Comparison of ENCODE assay signal across 4 cellular contexts in the genomic region with DNA sequence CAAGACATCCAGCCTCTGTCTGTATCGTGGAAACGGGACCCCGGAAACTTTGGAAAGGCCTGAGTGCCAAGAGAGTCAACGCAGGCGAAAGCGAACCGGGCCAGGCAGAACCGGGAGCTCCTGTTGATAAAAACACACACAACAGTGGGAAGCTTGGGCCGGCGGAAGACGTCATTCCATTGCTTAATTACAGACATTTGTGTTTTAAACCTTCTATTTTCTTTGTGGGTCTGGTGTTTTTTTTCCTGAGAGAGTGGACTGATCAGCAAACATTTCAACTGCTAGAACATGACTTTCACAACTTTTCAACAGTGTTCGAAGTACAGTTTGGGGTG.
TF ChIP-seq lines count a peak whose summit lies in the region.

No MANE protein-coding gene starts in this region.

TF ChIP-seq in SK-N-SH, 30 proteins besides CTCF, POLR2A, EP300 and RAD21:
- no peak for TF ChIP-seq RXRA (IDR thresholded peaks at IDR 0.05; ENCODE audit: borderline replicate concordance, low read depth)
- no peak for TF ChIP-seq FOXJ3 (CRISPR knock-in tag; IDR thresholded peaks at IDR 0.05)
- TF ChIP-seq, protein P1, sequence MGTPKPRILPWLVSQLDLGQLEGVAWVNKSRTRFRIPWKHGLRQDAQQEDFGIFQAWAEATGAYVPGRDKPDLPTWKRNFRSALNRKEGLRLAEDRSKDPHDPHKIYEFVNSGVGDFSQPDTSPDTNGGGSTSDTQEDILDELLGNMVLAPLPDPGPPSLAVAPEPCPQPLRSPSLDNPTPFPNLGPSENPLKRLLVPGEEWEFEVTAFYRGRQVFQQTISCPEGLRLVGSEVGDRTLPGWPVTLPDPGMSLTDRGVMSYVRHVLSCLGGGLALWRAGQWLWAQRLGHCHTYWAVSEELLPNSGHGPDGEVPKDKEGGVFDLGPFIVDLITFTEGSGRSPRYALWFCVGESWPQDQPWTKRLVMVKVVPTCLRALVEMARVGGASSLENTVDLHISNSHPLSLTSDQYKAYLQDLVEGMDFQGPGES (IDR thresholded peaks at IDR 0.05; ENCODE audit: low read depth, low read length): no peak
- no peak for TF ChIP-seq POLR2AphosphoS5 (IDR thresholded peaks at IDR 0.05; ENCODE audit: low read depth, low read length)
- no peak for TF ChIP-seq GABPA (IDR thresholded peaks at IDR 0.05; ENCODE audit: low read depth)
- TF ChIP-seq TAF1 (IDR thresholded peaks at IDR 0.05; ENCODE audit: borderline replicate concordance, low read depth, low read length): no peak
- no peak for TF ChIP-seq FOXM1 (IDR thresholded peaks at IDR 0.05; ENCODE audit: low read depth)

TF ChIP-seq in SK-N-SH treated with all-trans-retinoic acid at 6 μM for 48 hours, 23 proteins besides CTCF, POLR2A, EP300 and RAD21:
- no peak for TF ChIP-seq ZNF565 (CRISPR knock-in tag; conservative IDR thresholded peaks at IDR 0.05; ENCODE audit: low read depth)
- TF ChIP-seq PPARA (CRISPR knock-in tag; IDR thresholded peaks at IDR 0.05; ENCODE audit: borderline replicate concordance): no peak
- no peak for TF ChIP-seq ZC3H10 (CRISPR knock-in tag; IDR thresholded peaks at IDR 0.05)
- TF ChIP-seq SNAI2 (CRISPR knock-in tag; IDR thresholded peaks at IDR 0.05): no peak
- no peak for TF ChIP-seq OSR1 (CRISPR knock-in tag; IDR thresholded peaks at IDR 0.05)
- no peak for TF ChIP-seq ZFP3 (CRISPR knock-in tag; IDR thresholded peaks at IDR 0.05)
- TF ChIP-seq RARB (CRISPR knock-in tag; IDR thresholded peaks at IDR 0.05): no peak
- TF ChIP-seq ZNF8 (CRISPR knock-in tag; IDR thresholded peaks at IDR 0.05): no peak
- TF ChIP-seq TCF4 (CRISPR knock-in tag; IDR thresholded peaks at IDR 0.05; ENCODE audit: borderline replicate concordance): no peak
- no peak for TF ChIP-seq BACH2 (CRISPR knock-in tag; IDR thresholded peaks at IDR 0.05; ENCODE audit: borderline replicate concordance)
- TF ChIP-seq TOX (CRISPR knock-in tag; IDR thresholded peaks at IDR 0.05; ENCODE audit: borderline replicate concordance): no peak
- TF ChIP-seq, protein P2, sequence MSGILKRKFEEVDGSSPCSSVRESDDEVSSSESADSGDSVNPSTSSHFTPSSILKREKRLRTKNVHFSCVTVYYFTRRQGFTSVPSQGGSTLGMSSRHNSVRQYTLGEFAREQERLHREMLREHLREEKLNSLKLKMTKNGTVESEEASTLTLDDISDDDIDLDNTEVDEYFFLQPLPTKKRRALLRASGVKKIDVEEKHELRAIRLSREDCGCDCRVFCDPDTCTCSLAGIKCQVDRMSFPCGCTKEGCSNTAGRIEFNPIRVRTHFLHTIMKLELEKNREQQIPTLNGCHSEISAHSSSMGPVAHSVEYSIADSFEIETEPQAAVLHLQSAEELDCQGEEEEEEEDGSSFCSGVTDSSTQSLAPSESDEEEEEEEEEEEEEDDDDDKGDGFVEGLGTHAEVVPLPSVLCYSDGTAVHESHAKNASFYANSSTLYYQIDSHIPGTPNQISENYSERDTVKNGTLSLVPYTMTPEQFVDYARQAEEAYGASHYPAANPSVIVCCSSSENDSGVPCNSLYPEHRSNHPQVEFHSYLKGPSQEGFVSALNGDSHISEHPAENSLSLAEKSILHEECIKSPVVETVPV (CRISPR knock-in tag; IDR thresholded peaks at IDR 0.05): no peak

TF ChIP-seq in K562, 482 proteins besides CTCF, POLR2A, EP300 and RAD21 (continues in another document):
- TF ChIP-seq ELF2 (CRISPR knock-in tag; IDR thresholded peaks at IDR 0.05) (no peak), ZNF143 (CRISPR knock-in tag; IDR thresholded peaks at IDR 0.05) (no peak), TCF3 (CRISPR knock-in tag; IDR thresholded peaks at IDR 0.05) (no peak), NFIX (CRISPR knock-in tag; IDR thresholded peaks at IDR 0.05; ENCODE audit: low read depth) (no peak), SIN3A (IDR thresholded peaks at IDR 0.05; ENCODE audit: borderline replicate concordance in 2 of 2, control insufficient read depth in 1 of 2, low read depth in 2 of 2, low read length in 2 of 2) (no peak), ADNP (tag; IDR thresholded peaks at IDR 0.05) (no peak), NBN (IDR thresholded peaks at IDR 0.05; ENCODE audit: low read depth) (no peak), GABPA (tag; conservative IDR thresholded peaks at IDR 0.05; ENCODE audit: low read depth) (peak; percentile 37; the same call in 1 of the 2 replicates), PTTG1 (tag; IDR thresholded peaks at IDR 0.05; ENCODE audit: low read depth) (no peak), MTA2 (IDR thresholded peaks at IDR 0.05; ENCODE audit: low read depth) (no peak), SP1 (CRISPR knock-in tag; IDR thresholded peaks at IDR 0.05) (0 out of 2 replicates have a peak, but pooled peaks have one; percentile 52), KAT7 (CRISPR knock-in tag; IDR thresholded peaks at IDR 0.05; ENCODE audit: borderline replicate concordance) (0 out of 2 replicates have a peak, but pooled peaks have one; percentile 14), CAMTA2 (CRISPR knock-in tag; conservative IDR thresholded peaks at IDR 0.05) (no peak), RBFOX2 (IDR thresholded peaks at IDR 0.05; ENCODE audit: low read depth, low read length) (no peak), CBFA2T3 (IDR thresholded peaks at IDR 0.05) (no peak), HIVEP1 (CRISPR knock-in tag; IDR thresholded peaks at IDR 0.05) (no peak), PHB2 (IDR thresholded peaks at IDR 0.05; ENCODE audit: low read depth) (no peak), L3MBTL2 (IDR thresholded peaks at IDR 0.05) (peak; percentile 56; the same call in 1 of the 2 replicates), SMARCE1 (IDR thresholded peaks at IDR 0.05) (peak; percentile 7; the same call in 1 of the 2 replicates), NFYB (IDR thresholded peaks at IDR 0.05; ENCODE audit: extremely low read depth, insufficient read length) (no peak)
- TF ChIP-seq, protein P3, sequence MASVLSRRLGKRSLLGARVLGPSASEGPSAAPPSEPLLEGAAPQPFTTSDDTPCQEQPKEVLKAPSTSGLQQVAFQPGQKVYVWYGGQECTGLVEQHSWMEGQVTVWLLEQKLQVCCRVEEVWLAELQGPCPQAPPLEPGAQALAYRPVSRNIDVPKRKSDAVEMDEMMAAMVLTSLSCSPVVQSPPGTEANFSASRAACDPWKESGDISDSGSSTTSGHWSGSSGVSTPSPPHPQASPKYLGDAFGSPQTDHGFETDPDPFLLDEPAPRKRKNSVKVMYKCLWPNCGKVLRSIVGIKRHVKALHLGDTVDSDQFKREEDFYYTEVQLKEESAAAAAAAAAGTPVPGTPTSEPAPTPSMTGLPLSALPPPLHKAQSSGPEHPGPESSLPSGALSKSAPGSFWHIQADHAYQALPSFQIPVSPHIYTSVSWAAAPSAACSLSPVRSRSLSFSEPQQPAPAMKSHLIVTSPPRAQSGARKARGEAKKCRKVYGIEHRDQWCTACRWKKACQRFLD (CRISPR knock-in tag; IDR thresholded peaks at IDR 0.05): 0 out of 2 replicates have a peak, but pooled peaks have one; percentile 17
- TF ChIP-seq, protein P4, sequence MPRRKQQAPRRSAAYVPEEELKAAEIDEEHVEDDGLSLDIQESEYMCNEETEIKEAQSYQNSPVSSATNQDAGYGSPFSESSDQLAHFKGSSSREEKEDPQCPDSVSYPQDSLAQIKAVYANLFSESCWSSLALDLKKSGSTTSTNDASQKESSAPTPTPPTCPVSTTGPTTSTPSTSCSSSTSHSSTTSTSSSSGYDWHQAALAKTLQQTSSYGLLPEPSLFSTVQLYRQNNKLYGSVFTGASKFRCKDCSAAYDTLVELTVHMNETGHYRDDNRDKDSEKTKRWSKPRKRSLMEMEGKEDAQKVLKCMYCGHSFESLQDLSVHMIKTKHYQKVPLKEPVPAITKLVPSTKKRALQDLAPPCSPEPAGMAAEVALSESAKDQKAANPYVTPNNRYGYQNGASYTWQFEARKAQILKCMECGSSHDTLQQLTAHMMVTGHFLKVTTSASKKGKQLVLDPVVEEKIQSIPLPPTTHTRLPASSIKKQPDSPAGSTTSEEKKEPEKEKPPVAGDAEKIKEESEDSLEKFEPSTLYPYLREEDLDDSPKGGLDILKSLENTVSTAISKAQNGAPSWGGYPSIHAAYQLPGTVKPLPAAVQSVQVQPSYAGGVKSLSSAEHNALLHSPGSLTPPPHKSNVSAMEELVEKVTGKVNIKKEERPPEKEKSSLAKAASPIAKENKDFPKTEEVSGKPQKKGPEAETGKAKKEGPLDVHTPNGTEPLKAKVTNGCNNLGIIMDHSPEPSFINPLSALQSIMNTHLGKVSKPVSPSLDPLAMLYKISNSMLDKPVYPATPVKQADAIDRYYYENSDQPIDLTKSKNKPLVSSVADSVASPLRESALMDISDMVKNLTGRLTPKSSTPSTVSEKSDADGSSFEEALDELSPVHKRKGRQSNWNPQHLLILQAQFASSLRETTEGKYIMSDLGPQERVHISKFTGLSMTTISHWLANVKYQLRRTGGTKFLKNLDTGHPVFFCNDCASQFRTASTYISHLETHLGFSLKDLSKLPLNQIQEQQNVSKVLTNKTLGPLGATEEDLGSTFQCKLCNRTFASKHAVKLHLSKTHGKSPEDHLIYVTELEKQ (CRISPR knock-in tag; IDR thresholded peaks at IDR 0.05): no peak
- TF ChIP-seq, protein P5, sequence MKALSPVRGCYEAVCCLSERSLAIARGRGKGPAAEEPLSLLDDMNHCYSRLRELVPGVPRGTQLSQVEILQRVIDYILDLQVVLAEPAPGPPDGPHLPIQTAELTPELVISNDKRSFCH (CRISPR knock-in tag; IDR thresholded peaks at IDR 0.05): no peak
- TF ChIP-seq, protein P5 (tag; IDR thresholded peaks at IDR 0.05): 0 out of 2 replicates have a peak, but pooled peaks have one; percentile 7

TF ChIP-seq in HepG2, 621 proteins besides CTCF, POLR2A, EP300 and RAD21 (continues in another document):
- no peak for TF ChIP-seq ARNT (IDR thresholded peaks at IDR 0.05)
- TF ChIP-seq, protein P6, sequence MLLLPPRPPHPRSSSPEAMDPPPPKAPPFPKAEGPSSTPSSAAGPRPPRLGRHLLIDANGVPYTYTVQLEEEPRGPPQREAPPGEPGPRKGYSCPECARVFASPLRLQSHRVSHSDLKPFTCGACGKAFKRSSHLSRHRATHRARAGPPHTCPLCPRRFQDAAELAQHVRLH (CRISPR knock-in tag; IDR thresholded peaks at IDR 0.05; ENCODE audit: borderline replicate concordance, low read depth): no peak
- TF ChIP-seq PHF21A (CRISPR knock-in tag; IDR thresholded peaks at IDR 0.05): peak; percentile 48; the same call in 1 of the 2 replicates
- TF ChIP-seq ZNF256 (CRISPR knock-in tag; conservative IDR thresholded peaks at IDR 0.05): no peak
- TF ChIP-seq ZNF205 (CRISPR knock-in tag; IDR thresholded peaks at IDR 0.05): 0 out of 2 replicates have a peak, but pooled peaks have one; percentile 9
- TF ChIP-seq, protein P7, sequence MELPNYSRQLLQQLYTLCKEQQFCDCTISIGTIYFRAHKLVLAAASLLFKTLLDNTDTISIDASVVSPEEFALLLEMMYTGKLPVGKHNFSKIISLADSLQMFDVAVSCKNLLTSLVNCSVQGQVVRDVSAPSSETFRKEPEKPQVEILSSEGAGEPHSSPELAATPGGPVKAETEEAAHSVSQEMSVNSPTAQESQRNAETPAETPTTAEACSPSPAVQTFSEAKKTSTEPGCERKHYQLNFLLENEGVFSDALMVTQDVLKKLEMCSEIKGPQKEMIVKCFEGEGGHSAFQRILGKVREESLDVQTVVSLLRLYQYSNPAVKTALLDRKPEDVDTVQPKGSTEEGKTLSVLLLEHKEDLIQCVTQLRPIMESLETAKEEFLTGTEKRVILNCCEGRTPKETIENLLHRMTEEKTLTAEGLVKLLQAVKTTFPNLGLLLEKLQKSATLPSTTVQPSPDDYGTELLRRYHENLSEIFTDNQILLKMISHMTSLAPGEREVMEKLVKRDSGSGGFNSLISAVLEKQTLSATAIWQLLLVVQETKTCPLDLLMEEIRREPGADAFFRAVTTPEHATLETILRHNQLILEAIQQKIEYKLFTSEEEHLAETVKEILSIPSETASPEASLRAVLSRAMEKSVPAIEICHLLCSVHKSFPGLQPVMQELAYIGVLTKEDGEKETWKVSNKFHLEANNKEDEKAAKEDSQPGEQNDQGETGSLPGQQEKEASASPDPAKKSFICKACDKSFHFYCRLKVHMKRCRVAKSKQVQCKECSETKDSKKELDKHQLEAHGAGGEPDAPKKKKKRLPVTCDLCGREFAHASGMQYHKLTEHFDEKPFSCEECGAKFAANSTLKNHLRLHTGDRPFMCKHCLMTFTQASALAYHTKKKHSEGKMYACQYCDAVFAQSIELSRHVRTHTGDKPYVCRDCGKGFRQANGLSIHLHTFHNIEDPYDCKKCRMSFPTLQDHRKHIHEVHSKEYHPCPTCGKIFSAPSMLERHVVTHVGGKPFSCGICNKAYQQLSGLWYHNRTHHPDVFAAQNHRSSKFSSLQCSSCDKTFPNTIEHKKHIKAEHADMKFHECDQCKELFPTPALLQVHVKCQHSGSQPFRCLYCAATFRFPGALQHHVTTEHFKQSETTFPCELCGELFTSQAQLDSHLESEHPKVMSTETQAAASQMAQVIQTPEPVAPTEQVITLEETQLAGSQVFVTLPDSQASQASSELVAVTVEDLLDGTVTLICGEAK (IDR thresholded peaks at IDR 0.05): no peak
- TF ChIP-seq, protein P7 (CRISPR knock-in tag; IDR thresholded peaks at IDR 0.05): no peak
- TF ChIP-seq ZNF496 (CRISPR knock-in tag; IDR thresholded peaks at IDR 0.05; ENCODE audit: insufficient replicate concordance): no peak
- TF ChIP-seq, protein P8, sequence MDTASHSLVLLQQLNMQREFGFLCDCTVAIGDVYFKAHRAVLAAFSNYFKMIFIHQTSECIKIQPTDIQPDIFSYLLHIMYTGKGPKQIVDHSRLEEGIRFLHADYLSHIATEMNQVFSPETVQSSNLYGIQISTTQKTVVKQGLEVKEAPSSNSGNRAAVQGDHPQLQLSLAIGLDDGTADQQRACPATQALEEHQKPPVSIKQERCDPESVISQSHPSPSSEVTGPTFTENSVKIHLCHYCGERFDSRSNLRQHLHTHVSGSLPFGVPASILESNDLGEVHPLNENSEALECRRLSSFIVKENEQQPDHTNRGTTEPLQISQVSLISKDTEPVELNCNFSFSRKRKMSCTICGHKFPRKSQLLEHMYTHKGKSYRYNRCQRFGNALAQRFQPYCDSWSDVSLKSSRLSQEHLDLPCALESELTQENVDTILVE (CRISPR knock-in tag; IDR thresholded peaks at IDR 0.05): no peak
- peak; percentile 30; the same call in 1 of the 2 replicates for TF ChIP-seq GATAD2A (CRISPR knock-in tag; IDR thresholded peaks at IDR 0.05)
- no peak for TF ChIP-seq ZNF672 (CRISPR knock-in tag; IDR thresholded peaks at IDR 0.05)
- no peak for TF ChIP-seq RXRB (CRISPR knock-in tag; IDR thresholded peaks at IDR 0.05; ENCODE audit: borderline replicate concordance)
